In the genomic region with DNA sequence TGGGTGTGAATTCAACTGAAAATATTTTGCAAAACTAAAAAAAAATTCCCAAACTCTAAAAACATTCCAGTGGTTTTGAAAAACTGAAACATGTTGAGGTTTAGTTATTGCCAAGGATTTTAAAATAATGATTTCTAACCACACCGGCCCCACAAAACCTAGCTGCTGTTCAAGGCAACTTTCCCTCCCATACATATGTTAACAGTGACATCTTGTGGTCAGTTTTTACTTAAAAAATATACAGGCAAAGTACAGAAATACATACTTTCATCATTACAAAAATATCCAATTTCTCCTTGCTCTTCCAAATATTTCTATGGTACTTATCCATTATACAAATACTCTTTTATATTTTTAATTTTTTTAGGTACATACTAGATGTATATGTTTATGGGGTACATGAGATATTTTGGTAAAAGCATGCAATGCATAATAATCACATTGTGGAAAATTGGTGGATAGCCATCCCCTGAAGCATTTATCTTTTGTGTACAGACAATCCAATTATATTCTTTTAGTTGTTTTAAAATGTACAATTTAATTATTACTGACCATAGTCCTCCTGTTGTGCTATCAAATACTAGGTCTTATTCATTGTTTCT, we compare ENCODE assay signal across 8 cellular contexts. TPM values are rescaled to one million over a fixed set of nuclear protein-coding genes. Genes with fewer than 3 reads are reported as not detected.
DNase-seq lines count a peak whose midpoint lies in the region; ATAC-seq and TF ChIP-seq lines count a peak whose summit lies in the region.

No MANE protein-coding gene starts in this region.

- H3K9me2 ChIP-seq in neural cell (ENCODE audit: insufficient read depth, low read length): no peaks in the 10 kb centered on the region

- no peak for TF ChIP-seq EP300 in neural cell (conservative IDR thresholded peaks at IDR 0.05; ENCODE audit: poor library complexity, severe bottlenecking)

- intact Hi-C loops in dorsolateral prefrontal cortex (cut with DNase I): loop anchor here (2.0 to 5.0 kb wide), 2 partner anchors 237 to 238 kb away; no protein-coding TSS in a partner anchor

- peak; percentile 38 to 91 (median 72) for TF ChIP-seq CTCF in dorsolateral prefrontal cortex (IDR thresholded peaks at IDR 0.05 in 54 of 56, conservative IDR thresholded peaks at IDR 0.05 in 2 of 56; ENCODE audit: low read depth in 1 of 56, partially characterized antibody in 56 of 56)
- TF ChIP-seq CTCF in neural cell (IDR thresholded peaks at IDR 0.05; ENCODE audit: poor library complexity, severe bottlenecking): peak; percentile 84

- H3K4me3 ChIP-seq in dorsolateral prefrontal cortex (no peak overlapping the region), neural cell (ENCODE audit: low read length) (no peak overlapping the region), MG63 (no peak overlapping the region)

- H3K9me3 ChIP-seq in neural cell (ENCODE audit: low read length) (no peaks in the 10 kb centered on the region), MG63 (no peaks in the 10 kb centered on the region)

- H3K36me3 ChIP-seq in neural cell (ENCODE audit: insufficient read depth, low read length): no peaks in the 10 kb centered on the region
- no peaks in the 10 kb centered on the region for H3K36me3 ChIP-seq in MG63

- ATAC-seq in GM18499 (IDR thresholded peaks at IDR 0.05; ENCODE audit: insufficient read depth, unreplicated experiment) (peak; percentile 50), HG03521 (IDR thresholded peaks at IDR 0.05; ENCODE audit: unreplicated experiment) (peak; percentile 55)

- peak; percentile 63 for DNase-seq in AG08395 (ENCODE audit: low spot score)
- peak; percentile 36 for DNase-seq in NOMO-1 treated with dmso at 0.1 percent for 144 hours (lab: John Stamatoyannopoulos, UW; ENCODE audit: unreplicated experiment)
- DNase-seq in dorsolateral prefrontal cortex: peak in 1 of 10 donors; percentile 29
- DNase-seq in activated T-cell treated with anti-CD3 and anti-CD28 coated beads for 4 hours: no peak
- DNase-seq in MG63: no peak

- no peaks in the 10 kb centered on the region for H4K20me1 ChIP-seq in neural cell (ENCODE audit: insufficient read depth)

- H3K27me3 ChIP-seq in dorsolateral prefrontal cortex (no peaks in the 10 kb centered on the region), neural cell (ENCODE audit: insufficient read depth, low read depth, low read length) (no peaks in the 10 kb centered on the region), MG63 (no peaks in the 10 kb centered on the region)

- no peaks in the 10 kb centered on the region for H3F3A ChIP-seq in neural cell (ENCODE audit: insufficient read depth, low read length, poor library complexity, severe bottlenecking)

- TF ChIP-seq RAD21 in neural cell (conservative IDR thresholded peaks at IDR 0.05): peak; percentile 94

- H3K9ac ChIP-seq in neural cell (ENCODE audit: low read length): no peak overlapping the region

- no peaks in the 10 kb centered on the region for H3K79me2 ChIP-seq in neural cell (replicated peaks; ENCODE audit: insufficient read depth, low read length)

- H3K4me2 ChIP-seq in neural cell (ENCODE audit: low read length): no peak overlapping the region

- H3K27ac ChIP-seq in dorsolateral prefrontal cortex: peak overlapping the region in 3 of 59 donors; percentile 3 to 8 (median 5)
- H3K27ac ChIP-seq in neural cell (ENCODE audit: low read length): no peak overlapping the region

- no peak overlapping the region for H2AFZ ChIP-seq in neural cell (ENCODE audit: low read depth, low read length)

TF ChIP-seq in neural cell, 6 proteins besides CTCF, POLR2A, EP300 and RAD21:
- TF ChIP-seq SMC3 (conservative IDR thresholded peaks at IDR 0.05; ENCODE audit: poor library complexity): peak; percentile 94
- TF ChIP-seq EZH2 (IDR thresholded peaks at IDR 0.05; ENCODE audit: borderline replicate concordance, insufficient read depth, low read length, poor library complexity, severe bottlenecking): no peak
- no peak for TF ChIP-seq MXI1 (conservative IDR thresholded peaks at IDR 0.05; ENCODE audit: poor library complexity, severe bottlenecking)

RNA-seq across cellular contexts. Expression of a gene that starts 34.4 kb away (rescaled TPM):
- total RNA-seq in dorsolateral prefrontal cortex: 100 to 1,000 TPM in 45 of 120 experiments, 10 to 100 TPM in 75; 57.1 to 133 (median 95.9) TPM
- 52.5 and 55.9 TPM in 2 replicates for polyA plus RNA-seq in neural cell
- polyA minus RNA-seq in neural cell: 175 and 182 TPM in 2 replicates
- 55.6 and 59.6 TPM in 2 replicates for total RNA-seq in MG63 (2014; rRNA removed; shearing (Covaris generic); ENCODE audit: low replicate concordance)

Comparison
In these comparisons a context has a peak if more than half of its experiments do, and no peak if none do; other contexts are left out.
1. DNase-seq: peak in AG08395 (single experiment) and NOMO-1 treated with dmso at 0.1 percent for 144 hours (single experiment); none in activated T-cell treated with anti-CD3 and anti-CD28 coated beads for 4 hours (single experiment) and MG63 (single experiment).